In genomic region chr9:27430754-27431540, GRCh38 we compare ENCODE assay signal across 16 cellular contexts.
A peak's percentile ranks its signal among the peaks of the same experiment; 100 is the strongest.
DNase-seq lines count a peak whose midpoint lies in the region; ATAC-seq lines count a peak whose summit lies in the region.
"Had no signal": no experiment of that assay in that cellular context is flagged by ENCODE, and none has a peak within 500 bp of the region (broad histone marks: within the 10 kb centered on the region; RNA-seq: fewer than 3 reads in every experiment).

No MANE protein-coding gene starts in this region.

- no peak overlapping the region for H3K4me3 Mint-ChIP-seq in CD4-positive, alpha-beta memory T cell

- CTCF ChIA-PET in CD4-positive, alpha-beta memory T cell (lab: Charles Lee; ENCODE audit: partially characterized antibody) = interaction anchor here (1.1 to 1.3 kb wide), 2 partner anchors 20 kb away, joined by 3 read pairs; no protein-coding TSS in a partner anchor

- WGBS in esophagus, 2 donors = 43 to 61% methylated on average over 5 of the region's 5 CpGs

- no peaks in the 10 kb centered on the region for H3K27me3 ChIP-seq in esophagus (ENCODE audit: control insufficient read depth in 1 of 2, insufficient read depth in 2 of 2, low read length in 2 of 2)
- no peaks in the 10 kb centered on the region for H3K27me3 ChIP-seq in muscle layer of duodenum (ENCODE audit: low read depth, low read length)
- no peaks in the 10 kb centered on the region for H3K27me3 ChIP-seq in CD4-positive, alpha-beta memory T cell (ENCODE audit: insufficient read depth, low read length)
- H3K27me3 ChIP-seq: BLaER1, heart right ventricle had no signal

- no peak overlapping the region for H3K27ac Mint-ChIP-seq in CD4-positive, alpha-beta memory T cell

- POLR2A ChIA-PET in CD4-positive, alpha-beta memory T cell (lab: Charles Lee; ENCODE audit: partially characterized antibody) = no interaction called here

- DNase-seq in NCI-H2171 (lab: John Stamatoyannopoulos, UW) = peak; percentile 17
- no peak for DNase-seq in substantia nigra (lab: John Stamatoyannopoulos, UW)
- DNase-seq in SW 1271 (lab: John Stamatoyannopoulos, UW) = no peak
- no peak for DNase-seq in OCI-M2 (lab: John Stamatoyannopoulos, UW; ENCODE audit: unreplicated experiment)
- DNase-seq in CD4-positive, alpha-beta memory T cell = no peak
- DNase-seq: activated CD4-positive, alpha-beta T cell treated with anti-CD3 and anti-CD28 coated beads, Interleukin-2, amount 50 U/mL, for 48 hours; GM23248; heart right ventricle; MM.1S; retina; stimulated activated CD4-positive, alpha-beta T cell treated with anti-CD3 and anti-CD28 coated beads, Interleukin-1b, Interleukin-23, amount 100 ng/mL, for 48 hours had no signal

- H3K4me3 ChIP-seq in esophagus (ENCODE audit: low read depth in 1 of 2, low read length in 2 of 2) = no peak overlapping the region
- no peak overlapping the region for H3K4me3 ChIP-seq in muscle layer of duodenum (ENCODE audit: low read depth in 1 of 2, low read length in 2 of 2)
- no peak overlapping the region for H3K4me3 ChIP-seq in CD4-positive, alpha-beta memory T cell (ENCODE audit: low read length in 2 of 2)
- H3K4me3 ChIP-seq: BLaER1, GM23248, heart right ventricle, SK-N-MC had no signal

- peaks cover 0 to 2% (median 0%) of the 10 kb centered on the region in 4 donors for H3K4me1 Mint-ChIP-seq in CD4-positive, alpha-beta memory T cell

- no peaks in the 10 kb centered on the region for H3K9me3 Mint-ChIP-seq in CD4-positive, alpha-beta memory T cell

- H3K27ac ChIP-seq in esophagus (ENCODE audit: low read depth in 2 of 2, low read length in 1 of 2) (peak overlapping the region; percentile 23 to 28), muscle layer of duodenum (ENCODE audit: low read length) (peak overlapping the region; percentile 21), substantia nigra (ENCODE audit: low read depth, low read length, poor library complexity, severe bottlenecking) (peak overlapping the region; percentile 85)
- no peak overlapping the region for H3K27ac ChIP-seq in CD4-positive, alpha-beta memory T cell (ENCODE audit: low read depth, low read length)
- H3K27ac ChIP-seq: BLaER1, GM23248, SK-N-MC had no signal

- H3K36me3 ChIP-seq in esophagus (ENCODE audit: control insufficient read depth in 2 of 2, insufficient read depth in 2 of 2, low read length in 1 of 2) = no peaks in the 10 kb centered on the region
- no peaks in the 10 kb centered on the region for H3K36me3 ChIP-seq in muscle layer of duodenum (ENCODE audit: control insufficient read depth in 1 of 2, insufficient read depth in 2 of 2, low read length in 2 of 2)
- no peaks in the 10 kb centered on the region for H3K36me3 ChIP-seq in CD4-positive, alpha-beta memory T cell (ENCODE audit: insufficient read depth, low read length)
- H3K36me3 ChIP-seq: BLaER1, heart right ventricle had no signal

- H3K9me3 ChIP-seq in esophagus (ENCODE audit: control insufficient read depth in 2 of 2, insufficient read depth in 1 of 2, low read depth in 1 of 2, low read length in 1 of 2) (no peaks in the 10 kb centered on the region), muscle layer of duodenum (ENCODE audit: control insufficient read depth in 1 of 2, low read length in 2 of 2) (no peaks in the 10 kb centered on the region)
- no peaks in the 10 kb centered on the region for H3K9me3 ChIP-seq in CD4-positive, alpha-beta memory T cell (ENCODE audit: control insufficient read depth in 1 of 2, low read length in 2 of 2)
- H3K9me3 ChIP-seq: BLaER1, heart right ventricle had no signal

- H3K27me3 Mint-ChIP-seq in CD4-positive, alpha-beta memory T cell = peaks cover 0 to 2% of the 10 kb centered on the region in 2 donors

- H3K4me1 ChIP-seq in esophagus (ENCODE audit: control insufficient read depth in 2 of 2, insufficient read depth in 2 of 2, low read length in 1 of 2) (peaks cover 0 to 9% of the 10 kb centered on the region in 2 donors), muscle layer of duodenum (ENCODE audit: control insufficient read depth in 1 of 2, insufficient read depth in 2 of 2, low read length in 2 of 2) (peaks cover 38 to 48% of the 10 kb centered on the region in 2 donors)
- H3K4me1 ChIP-seq in CD4-positive, alpha-beta memory T cell (ENCODE audit: insufficient read depth, low read length) = no peaks in the 10 kb centered on the region

- H3K36me3 Mint-ChIP-seq in CD4-positive, alpha-beta memory T cell = no peaks in the 10 kb centered on the region

- intact Hi-C loops in CD4-positive, alpha-beta memory T cell (cut with micrococcal nuclease) = no loop called here

- no peak for ATAC-seq in HG03280 (IDR thresholded peaks at IDR 0.05; ENCODE audit: unreplicated experiment)
